Comparison of ENCODE assay signal across 18 cellular contexts in genomic region chr11:76579752-76580151, GRCh38.
DNase-seq lines count a peak whose midpoint lies in the region; ATAC-seq and TF ChIP-seq lines count a peak whose summit lies in the region.
"Had no signal": no experiment of that assay in that cellular context is flagged by ENCODE, and none has a peak within 500 bp of the region (broad histone marks: within the 10 kb centered on the region; RNA-seq: fewer than 3 reads in every experiment).

No MANE protein-coding gene starts in this region.

- no peak overlapping the region for H3K27ac Mint-ChIP-seq in activated naive CD4-positive, alpha-beta T cell treated with anti-CD3 and anti-CD28 coated beads, Interleukin-2, amount 50 U/mL, for 72 hours

- no peaks in the 10 kb centered on the region for H3K36me3 Mint-ChIP-seq in activated naive CD4-positive, alpha-beta T cell treated with anti-CD3 and anti-CD28 coated beads, Interleukin-2, amount 50 U/mL, for 72 hours

- no peaks in the 10 kb centered on the region for H3K9me3 Mint-ChIP-seq in activated naive CD4-positive, alpha-beta T cell treated with anti-CD3 and anti-CD28 coated beads, Interleukin-2, amount 50 U/mL, for 72 hours

- H3K9me3 ChIP-seq in SJSA1 (replicated peaks) (no peaks in the 10 kb centered on the region), colonic mucosa (no peaks in the 10 kb centered on the region), mesodermal cell (ENCODE audit: control insufficient read depth, low read length) (no peaks in the 10 kb centered on the region), suprapubic skin (no peaks in the 10 kb centered on the region)
- H3K9me3 ChIP-seq: BLaER1 had no signal

- H3K27me3 ChIP-seq in SJSA1 (replicated peaks) (no peaks in the 10 kb centered on the region), colonic mucosa (no peaks in the 10 kb centered on the region), suprapubic skin (no peaks in the 10 kb centered on the region)
- H3K27me3 ChIP-seq: BLaER1 had no signal

- H3K27ac ChIP-seq in SJSA1 (peak overlapping the region; percentile 68), colonic mucosa (peak overlapping the region; percentile 37), mesodermal cell (ENCODE audit: low read depth, low read length, severe bottlenecking) (peak overlapping the region; percentile 92), suprapubic skin (peak overlapping the region; percentile 53)
- H3K27ac ChIP-seq: BLaER1, VCaP had no signal

- H3K9ac ChIP-seq in colonic mucosa (ENCODE audit: low read depth in 2 of 2, low read length in 2 of 2) = no peak overlapping the region
- H3K9ac ChIP-seq: BLaER1 had no signal

- TF ChIP-seq POLR2A in suprapubic skin (IDR thresholded peaks at IDR 0.05) = no peak

- H3K4me3 ChIP-seq in SJSA1 (no peak overlapping the region), colonic mucosa (no peak overlapping the region), mesodermal cell (ENCODE audit: extremely low read depth, insufficient read depth, low read length, poor library complexity, severe bottlenecking) (no peak overlapping the region), suprapubic skin (no peak overlapping the region)
- H3K4me3 ChIP-seq: BLaER1 had no signal

- no peak for ATAC-seq in activated naive CD4-positive, alpha-beta T cell treated with anti-CD3 and anti-CD28 coated beads, Interleukin-2, amount 50 U/mL, for 72 hours
- ATAC-seq: Panc1 had no signal

- no peak for TF ChIP-seq EP300 in suprapubic skin (IDR thresholded peaks at IDR 0.05)

- intact Hi-C loops in colonic mucosa (cut with DNase I) = no loop called here

- DNase-seq in SJSA1 (ENCODE audit: low read depth in 1 of 2, low spot score in 2 of 2) (no peak), colonic mucosa (no peak), suprapubic skin (ENCODE audit: low spot score in 2 of 2) (no peak), UCSD-AML1 (lab: John Stamatoyannopoulos, UW; ENCODE audit: unreplicated experiment) (no peak), Kasumi-1 (lab: John Stamatoyannopoulos, UW) (no peak), hypothalamus (lab: John Stamatoyannopoulos, UW) (no peak)
- DNase-seq in activated naive CD4-positive, alpha-beta T cell treated with anti-CD3 and anti-CD28 coated beads, Interleukin-2, amount 50 U/mL, for 72 hours (ENCODE audit: low spot score in 2 of 2) = no peak
- DNase-seq: activated naive CD4-positive, alpha-beta T cell treated with Interleukin-2 at 50 U/mL for 16 hours; central memory CD4-positive, alpha-beta T cell; DMS153; MM.1S; NCI-H2107; NCI-H748 treated with DMSO at 0.1 percent for 48 hours; stimulated activated CD4-positive, alpha-beta T cell treated with anti-CD3 and anti-CD28 coated beads, Interleukin-1b, Interleukin-23, amount 100 ng/mL, for 48 hours had no signal

- H3K4me1 ChIP-seq in SJSA1 (replicated peaks) (peaks cover 40% of the 10 kb centered on the region), colonic mucosa (no peaks in the 10 kb centered on the region), mesodermal cell (ENCODE audit: control insufficient read depth, insufficient read depth, low read length, poor library complexity, severe bottlenecking) (peaks cover 52% of the 10 kb centered on the region), suprapubic skin (peaks cover 14% of the 10 kb centered on the region)

- 80 to 84% methylated on average over 5 of the region's 5 CpGs for WGBS in mesodermal cell (ENCODE audit: insufficient coverage in 2 of 2), 2 experiments
- 73% methylated on average over 5 of the region's 5 CpGs for WGBS in suprapubic skin

- H3K36me3 ChIP-seq in SJSA1 = no peaks in the 10 kb centered on the region
- H3K36me3 ChIP-seq in colonic mucosa = no peaks in the 10 kb centered on the region
- H3K36me3 ChIP-seq in mesodermal cell (ENCODE audit: control insufficient read depth, insufficient read depth, low read length) = no peaks in the 10 kb centered on the region
- no peaks in the 10 kb centered on the region for H3K36me3 ChIP-seq in suprapubic skin
- H3K36me3 ChIP-seq: BLaER1 had no signal

- TF ChIP-seq CTCF in colonic mucosa (IDR thresholded peaks at IDR 0.05) (no peak), suprapubic skin (IDR thresholded peaks at IDR 0.05) (no peak)

Comparison
In these comparisons a context has a peak if more than half of its experiments do, and no peak if none do; other contexts are left out.
1. H3K27ac ChIP-seq: peak in every context shown above with its lines; median percentile 92 in mesodermal cell; 68 in SJSA1; 53 in suprapubic skin; 37 in colonic mucosa.